ENCODE assay signal across 8 cellular contexts in the genomic region with DNA sequence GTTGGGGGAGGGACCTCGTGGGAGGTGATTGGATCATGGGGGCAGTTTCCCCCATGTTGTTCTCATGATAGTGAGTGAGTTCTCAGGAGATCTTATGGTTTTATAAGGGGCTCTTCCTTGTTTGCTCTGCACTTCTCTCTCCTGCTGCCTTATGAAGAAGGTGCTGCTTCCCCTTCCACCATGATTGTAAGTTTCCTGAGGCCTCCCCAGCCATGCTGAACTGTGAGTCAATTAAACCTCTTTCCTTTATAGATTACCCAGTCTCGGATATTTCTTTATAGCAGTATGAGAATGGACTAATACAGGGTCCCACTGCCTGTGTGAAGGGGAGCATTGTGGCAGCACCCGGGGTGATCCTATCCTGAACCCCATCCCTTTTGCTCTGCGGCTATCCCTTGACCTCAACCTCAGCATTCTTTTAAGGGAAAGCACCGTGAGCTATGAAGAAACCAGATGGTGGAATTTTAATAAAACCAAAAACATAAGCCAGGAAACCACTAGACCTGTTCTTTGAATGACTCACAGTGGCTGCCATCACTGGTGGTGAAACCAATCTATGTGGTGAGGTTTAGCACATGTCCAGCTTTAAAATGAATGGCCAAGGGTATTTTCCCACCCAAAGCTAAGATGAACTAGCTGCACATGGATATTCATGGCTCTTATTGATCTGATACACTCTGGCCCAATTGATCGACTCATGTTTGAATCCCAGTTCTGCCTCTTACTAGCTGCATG.
A peak's percentile ranks its signal among the peaks of the same experiment; 100 is the strongest.
DNase-seq lines count a peak whose midpoint lies in the region; ATAC-seq lines count a peak whose summit lies in the region.

No MANE protein-coding gene starts in this region.

- DNase-seq in AG20443 (ENCODE audit: low spot score) (peak; percentile 71), amniotic epithelial cell (ENCODE audit: low read depth) (peak; percentile 93), NCI-H2196 treated with DMSO at 0.1 percent for 48 hours (lab: John Stamatoyannopoulos, UW; ENCODE audit: unreplicated experiment) (no peak), NOMO-1 treated with dmso at 0.1 percent for 144 hours (lab: John Stamatoyannopoulos, UW; ENCODE audit: unreplicated experiment) (no peak), DMS79 (lab: John Stamatoyannopoulos, UW) (no peak)

- ATAC-seq in GM19397 (IDR thresholded peaks at IDR 0.05; ENCODE audit: unreplicated experiment): peak; percentile 83
- ATAC-seq in HG03139 (IDR thresholded peaks at IDR 0.05; ENCODE audit: unreplicated experiment): peak; percentile 80
- ATAC-seq in GM21515 (IDR thresholded peaks at IDR 0.05; ENCODE audit: unreplicated experiment): no peak

Comparison
In these comparisons a context has a peak if more than half of its experiments do, and no peak if none do; other contexts are left out.
1. DNase-seq: peak in AG20443 (single experiment) and amniotic epithelial cell (single experiment); none in NCI-H2196 treated with DMSO at 0.1 percent for 48 hours (single experiment), NOMO-1 treated with dmso at 0.1 percent for 144 hours (single experiment) and DMS79 (single experiment).